Comparison of ENCODE assay signal across 15 cellular contexts in genomic region chr5:154473581-154474266, GRCh38. TPM values are rescaled to one million over a fixed set of nuclear protein-coding genes. Genes with fewer than 3 reads are reported as not detected.
DNase-seq lines count a peak whose midpoint lies in the region; ATAC-seq, FAIRE-seq and TF ChIP-seq lines count a peak whose summit lies in the region.
"Had no signal": no experiment of that assay in that cellular context is flagged by ENCODE, and none has a peak within 500 bp of the region (broad histone marks: within the 10 kb centered on the region; RNA-seq: fewer than 3 reads in every experiment).

No MANE protein-coding gene starts in this region.

- CTCF ChIA-PET in GM12878 (lab: Yijun Ruan, JAX): interaction anchor here (1.2 to 1.4 kb wide), 4 partner anchors 10 to 102 kb away, joined by 3 to 6 read pairs (median 4); no protein-coding TSS in a partner anchor

- no peaks in the 10 kb centered on the region for H4K20me1 ChIP-seq in GM12878 (ENCODE audit: control insufficient read depth, insufficient read depth)

- no peak for TF ChIP-seq RAD21 in GM12878 (IDR thresholded peaks at IDR 0.05; ENCODE audit: insufficient read depth, low read depth, low read length)

- H3K4me2 ChIP-seq in GM12878 (ENCODE audit: control insufficient read depth, insufficient read depth): no peak overlapping the region

- 5 to 8% (median 8%) methylated on average over 37 to 40 of the region's 40 CpGs for WGBS in heart left ventricle, 4 donors
- WGBS in GM12878 (ENCODE audit: insufficient coverage, insufficient replicate concordance, low lambda C conversion rate, missing lambda C conversion rate): 44% methylated on average over 40 of the region's 40 CpGs
- 21% methylated on average over 34 of the region's 40 CpGs for WGBS in suprapubic skin
- WGBS in body of pancreas, 2 donors: 9 to 25% methylated on average over 18 to 40 of the region's 40 CpGs

- H3K9me3 ChIP-seq in heart left ventricle (no peaks in the 10 kb centered on the region), right atrium auricular region (no peaks in the 10 kb centered on the region), GM12878 (replicated peaks; ENCODE audit: control insufficient read depth, insufficient read depth, low read length) (no peaks in the 10 kb centered on the region; the same call in 2 of the 3 replicates), suprapubic skin (no peaks in the 10 kb centered on the region), body of pancreas (no peaks in the 10 kb centered on the region)

- in situ Hi-C loops in GM12878 (cut with MboI): no loop called here

- TF ChIP-seq POLR2A in heart left ventricle (IDR thresholded peaks at IDR 0.05): no peak
- no peak for TF ChIP-seq POLR2A in GM12878 (IDR thresholded peaks at IDR 0.05; ENCODE audit: low read depth, low read length)
- TF ChIP-seq POLR2A in suprapubic skin (IDR thresholded peaks at IDR 0.05): no peak
- TF ChIP-seq POLR2A in body of pancreas (IDR thresholded peaks at IDR 0.05): no peak

- H3K4me1 ChIP-seq in heart left ventricle: peaks cover 0 to 70% (median 40%) of the 10 kb centered on the region in 12 donors
- H3K4me1 ChIP-seq in right atrium auricular region: peaks cover 0 to 46% of the 10 kb centered on the region in 2 donors
- peaks cover 10% of the 10 kb centered on the region for H3K4me1 ChIP-seq in GM12878 (ENCODE audit: control insufficient read depth, insufficient read depth, low read length)
- H3K4me1 ChIP-seq in suprapubic skin: peaks cover 65% of the 10 kb centered on the region
- peaks cover 51% of the 10 kb centered on the region for H3K4me1 ChIP-seq in body of pancreas

- TF ChIP-seq CTCF in heart left ventricle (IDR thresholded peaks at IDR 0.05): no peak
- TF ChIP-seq CTCF in right atrium auricular region (IDR thresholded peaks at IDR 0.05): no peak
- TF ChIP-seq CTCF in GM12878 (IDR thresholded peaks at IDR 0.05 in 2 of 3, conservative IDR thresholded peaks at IDR 0.05 in 1 of 3; ENCODE audit: control insufficient read depth in 2 of 3, extremely low read depth in 1 of 3, insufficient read depth in 1 of 3, low read depth in 3 of 3, low read length in 3 of 3): no peak
- no peak for TF ChIP-seq CTCF in suprapubic skin (IDR thresholded peaks at IDR 0.05)
- TF ChIP-seq CTCF in body of pancreas (IDR thresholded peaks at IDR 0.05): no peak

- POLR2A ChIA-PET in GM12878 (lab: Charles Lee): no interaction called here

- FAIRE-seq in GM12878 (lab: Jason Lieb, UNC): no peak
- FAIRE-seq: frontal cortex had no signal

- RAD21 ChIA-PET in GM12878 (lab: Charles Lee; ENCODE audit: unreplicated experiment): no interaction called here

- no peak for DNase-seq in heart left ventricle
- no peak for DNase-seq in right atrium auricular region (ENCODE audit: low spot score)
- no peak for DNase-seq in GM12878 (ENCODE audit: low read depth, low spot score)
- DNase-seq in left kidney (ENCODE audit: low read depth, low spot score): peak; percentile 55
- no peak for DNase-seq in suprapubic skin (ENCODE audit: low spot score in 2 of 2)
- DNase-seq in body of pancreas: no peak
- DNase-seq in substantia nigra (lab: John Stamatoyannopoulos, UW): no peak
- DNase-seq in left lobe of liver (ENCODE audit: low spot score): no peak
- DNase-seq: activated CD8-positive, alpha-beta memory T cell treated with anti-CD3 and anti-CD28 coated beads for 24 hours; DND-41; NCI-H146; NCI-H526 treated with DMSO at 0.1 percent for 48 hours had no signal

- H3K4me3 ChIP-seq in heart left ventricle (peak overlapping the region in 11 of 12 donors; percentile 20 to 68 (median 38)), right atrium auricular region (peak overlapping the region in 1 of 2 donors; percentile 7), GM12878 (no peak overlapping the region), suprapubic skin (peak overlapping the region; percentile 4), body of pancreas (no peak overlapping the region)

- H3K27ac ChIP-seq in heart left ventricle: peak overlapping the region; percentile 36 to 95 (median 76)
- H3K27ac ChIP-seq in right atrium auricular region: peak overlapping the region in 1 of 2 donors; percentile 33
- H3K27ac ChIP-seq in GM12878 (ENCODE audit: control insufficient read depth, insufficient read depth): no peak overlapping the region
- no peak overlapping the region for H3K27ac ChIP-seq in suprapubic skin
- no peak overlapping the region for H3K27ac ChIP-seq in body of pancreas
- H3K27ac ChIP-seq in substantia nigra (ENCODE audit: low read depth, low read length, poor library complexity, severe bottlenecking): no peak overlapping the region

- no peak overlapping the region for H3K9ac ChIP-seq in GM12878 (ENCODE audit: control insufficient read depth, insufficient read depth, low read length)

- BruUV-seq in GM12878 (replicated peaks; lab: Mats Ljungman, UMichigan): no TSS peak

- ATAC-seq in heart left ventricle (peak in 1 of 4 donors; percentile 11), GM12878 (no peak), body of pancreas (no peak), left lobe of liver (no peak)

- H3K79me2 ChIP-seq in GM12878 (ENCODE audit: control insufficient read depth, insufficient read depth, low read length): no peaks in the 10 kb centered on the region

- H3K36me3 ChIP-seq in heart left ventricle (no peaks in the 10 kb centered on the region), right atrium auricular region (no peaks in the 10 kb centered on the region), GM12878 (ENCODE audit: control insufficient read depth in 2 of 2, insufficient read depth in 2 of 2, low read length in 1 of 2) (no peaks in the 10 kb centered on the region), suprapubic skin (no peaks in the 10 kb centered on the region), body of pancreas (replicated peaks in 1 of 2; ENCODE audit: insufficient read depth in 1 of 2, low read depth in 2 of 2) (no peaks in the 10 kb centered on the region)

- SMC1A ChIA-PET in GM12878 (lab: Charles Lee; ENCODE audit: uncharacterized antibody, unreplicated experiment): interaction anchor here (1.0 kb wide), 1 partner anchor 96 kb away, joined by 3 read pairs; no protein-coding TSS in a partner anchor

- intact Hi-C loops in heart left ventricle (cut with DNase I) (no loop called here), GM12878 (cut with micrococcal nuclease; ENCODE audit: unreplicated experiment) (no loop called here), body of pancreas (cut with DNase I) (no loop called here)

- H3K27me3 ChIP-seq in heart left ventricle (peaks cover 27 to 100% (median 82%) of the 10 kb centered on the region in 9 donors), right atrium auricular region (peaks cover 35 to 45% of the 10 kb centered on the region in 2 donors), GM12878 (replicated peaks in 1 of 2; ENCODE audit: control insufficient read depth in 2 of 2, insufficient read depth in 2 of 2, low read length in 1 of 2) (peaks cover 27 to 41% of the 10 kb centered on the region in 2 experiments), suprapubic skin (peaks cover 99% of the 10 kb centered on the region), body of pancreas (peaks cover 0 to 56% of the 10 kb centered on the region in 2 donors)

- H2AFZ ChIP-seq in GM12878 (ENCODE audit: control insufficient read depth, low read depth, low read length): no peak overlapping the region

- TF ChIP-seq EP300 in GM12878 (IDR thresholded peaks at IDR 0.05; ENCODE audit: borderline replicate concordance in 1 of 2, control insufficient read depth in 1 of 2, low read depth in 2 of 2, low read length in 2 of 2): no peak
- TF ChIP-seq EP300 in suprapubic skin (IDR thresholded peaks at IDR 0.05): no peak

RNA-seq across cellular contexts. Expression of gene HAND1, which starts 4.3 kb away (rescaled TPM):
- total RNA-seq in heart left ventricle: 10 to 100 TPM; 22.4 to 44.8 (median 36.4) TPM
- polyA plus RNA-seq in heart left ventricle: 10 to 100 TPM; 23.8 to 30.6 TPM
- total RNA-seq in right atrium auricular region: 10 to 100 TPM in 1 of 2 donors, 1 to 10 TPM in 1; 4.1 to 13.8 TPM
- not detected in 2 replicates for total RNA-seq in GM12878 (2013; cell fraction: nucleolus; rRNA removed)
- total RNA-seq in GM12878 (2014; rRNA removed): 0.17 and 0.49 TPM in 2 replicates
- total RNA-seq in GM12878 (2014; rRNA removed; fragmentation: Illumina TruSeq; extraction: Trizol): 0.22 TPM in 1 of 2 replicates, not detected in the other
- total RNA-seq in GM12878 (2021): 0.36 and 0.64 TPM in 2 replicates
- polyA plus RNA-seq in GM12878 (2011; ENCODE audit: low read depth): not detected
- not detected in 2 replicates for polyA plus RNA-seq in GM12878 (2011; rRNA removed)
- not detected in 2 replicates for polyA plus RNA-seq in GM12878 (2011; cell fraction: cytosol; rRNA removed)
- not detected in 2 replicates for polyA plus RNA-seq in GM12878 (2011; cell fraction: nucleus; rRNA removed)
- not detected in 2 replicates for polyA plus RNA-seq in GM12878 (2012)
- 0.24 and 0.31 TPM in 2 replicates for polyA plus RNA-seq in GM12878 (2014; fragmentation: Illumina TruSeq; extraction: Trizol)
- polyA plus RNA-seq in GM12878 (2014; fragmentation: Nextera tagmentation; extraction: Ambion mirVana): under 1 TPM in 1 of 2 experiments, not detected in 1; 0.06 TPM
- 0.41 and 1.0 TPM in 2 replicates for polyA plus RNA-seq in GM12878 (2014; rRNA removed)
- polyA plus RNA-seq in GM12878 (2016; fragmentation: Nextera tagmentation; extraction: Ambion mirVana): not detected
- not detected in 2 replicates for polyA minus RNA-seq in GM12878 (2011; rRNA and poly(A)+ RNA removed)
- polyA minus RNA-seq in GM12878 (2011; cell fraction: cytosol; rRNA and poly(A)+ RNA removed): not detected in 2 replicates
- polyA minus RNA-seq in GM12878 (2011; cell fraction: nucleus; rRNA and poly(A)+ RNA removed): not detected in 2 replicates
- total RNA-seq in suprapubic skin: not detected
- total RNA-seq in body of pancreas: not detected
- not detected for total RNA-seq in left lobe of liver
- total RNA-seq: frontal cortex, liver, RPMI7951 had no signal
- polyA plus RNA-seq: liver had no signal

RNA-seq across cellular contexts. Expression of gene SAP30L, which starts 27.9 kb away (rescaled TPM):
- total RNA-seq in heart left ventricle (10 to 100 TPM; 26.1 to 55.5 (median 38.6) TPM), right atrium auricular region (10 to 100 TPM; 17.1 to 18.9 TPM), GM12878 (2014; rRNA removed) (13.8 and 20.3 TPM in 2 replicates), GM12878 (2014; rRNA removed; fragmentation: Illumina TruSeq; extraction: Trizol) (20.6 and 23.9 TPM in 2 replicates), GM12878 (2021) (26.0 and 26.2 TPM in 2 replicates), suprapubic skin (10 to 100 TPM; 16.1 to 66.6 (median 36.2) TPM), body of pancreas (10 to 100 TPM; 11.7 to 15.5 TPM), left lobe of liver (16.6 TPM)
- polyA plus RNA-seq in heart left ventricle (10 to 100 TPM; 19.7 to 27.4 TPM), GM12878 (2011; rRNA removed) (36.8 and 44.2 TPM in 2 replicates), GM12878 (2014; fragmentation: Illumina TruSeq; extraction: Trizol) (16.1 and 23.0 TPM in 2 replicates), GM12878 (2014; fragmentation: Nextera tagmentation; extraction: Ambion mirVana) (10 to 100 TPM in 1 of 2 experiments, 1 to 10 TPM in 1; 2.4 to 15.4 TPM), GM12878 (2014; rRNA removed) (22.8 and 22.9 TPM in 2 replicates), GM12878 (2016; fragmentation: Nextera tagmentation; extraction: Ambion mirVana) (1 to 10 TPM; 5.6 to 8.8 TPM)
- 11.6 and 16.7 TPM in 2 replicates for total RNA-seq in GM12878 (2013; cell fraction: nucleolus; rRNA removed)
- polyA plus RNA-seq in GM12878 (2011; ENCODE audit: low read depth): 4.5 TPM
- 17.1 and 19.2 TPM in 2 replicates for polyA plus RNA-seq in GM12878 (2011; cell fraction: cytosol; rRNA removed)
- polyA plus RNA-seq in GM12878 (2011; cell fraction: nucleus; rRNA removed): 33.3 and 37.4 TPM in 2 replicates
- 21.8 and 22.4 TPM in 2 replicates for polyA plus RNA-seq in GM12878 (2012)
- polyA minus RNA-seq in GM12878 (2011; rRNA and poly(A)+ RNA removed): 9.2 and 11.6 TPM in 2 replicates
- polyA minus RNA-seq in GM12878 (2011; cell fraction: cytosol; rRNA and poly(A)+ RNA removed): 5.5 and 6.7 TPM in 2 replicates
- 5.8 and 7.3 TPM in 2 replicates for polyA minus RNA-seq in GM12878 (2011; cell fraction: nucleus; rRNA and poly(A)+ RNA removed)

Comparison
In these comparisons a context has a peak if more than half of its experiments do, and no peak if none do; other contexts are left out.
1. H3K27ac ChIP-seq: peak in heart left ventricle (12 of 12); none in GM12878 (single experiment), suprapubic skin (single experiment), body of pancreas (0 of 4) and substantia nigra (single experiment).
2. H3K4me3 ChIP-seq: peak in heart left ventricle (11 of 12) and suprapubic skin (single experiment); none in GM12878 (single experiment) and body of pancreas (0 of 2).